Comparison of ENCODE assay signal across 1 cellular context in the genomic region with DNA sequence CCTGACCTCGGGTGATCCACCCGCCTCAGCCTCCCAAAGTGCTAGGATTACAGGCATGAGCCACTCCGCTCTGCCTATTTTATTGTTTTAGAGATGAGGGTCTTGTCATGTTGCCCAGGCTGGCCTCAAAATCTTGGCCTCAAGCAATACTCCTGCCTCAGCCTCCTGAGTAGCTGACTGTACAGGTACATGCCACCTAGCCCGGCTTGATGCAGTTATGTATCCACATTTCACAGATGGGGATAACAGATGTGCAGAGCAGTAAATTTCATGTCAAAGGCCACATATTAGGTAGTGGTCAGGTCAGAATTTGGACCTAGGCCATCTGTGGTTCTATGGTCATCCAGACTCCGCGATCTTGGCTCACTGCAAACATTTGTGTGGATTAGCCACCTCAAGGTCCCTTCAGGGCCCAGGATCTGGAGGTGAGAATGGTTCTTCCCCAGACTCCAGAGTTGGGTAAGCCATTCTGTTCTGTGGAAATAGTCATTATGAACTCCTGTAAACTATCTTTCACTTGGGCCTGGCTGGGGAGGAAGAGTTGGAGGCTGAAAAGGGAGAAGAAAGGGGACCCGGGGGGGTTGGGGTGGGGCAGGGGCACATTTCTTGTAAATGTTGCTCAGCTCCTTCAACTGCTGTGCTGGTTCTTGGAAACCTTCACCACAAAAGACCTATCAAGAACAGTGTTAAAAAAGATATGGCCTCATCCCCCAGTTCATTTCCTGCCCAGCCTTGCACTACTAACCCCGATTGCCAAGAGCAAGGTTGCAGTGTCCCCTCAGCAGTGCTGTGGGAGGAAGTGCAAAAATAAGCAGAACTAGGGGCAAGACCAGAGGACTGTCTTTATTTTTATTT.
TF ChIP-seq lines count a peak whose summit lies in the region.

No MANE protein-coding gene starts in this region.

TF ChIP-seq in K562, 482 proteins besides CTCF, POLR2A, EP300 and RAD21 (continued from another document and continues in another):
- no peak; the same call in 1 of the 2 replicates for TF ChIP-seq AFF4 (CRISPR knock-in tag; IDR thresholded peaks at IDR 0.05)
- no peak for TF ChIP-seq KDM2B (CRISPR knock-in tag; IDR thresholded peaks at IDR 0.05)
- peak; percentile 41; the same call in 1 of the 2 replicates for TF ChIP-seq KAT7 (CRISPR knock-in tag; IDR thresholded peaks at IDR 0.05; ENCODE audit: borderline replicate concordance)
- peak; percentile 68 for TF ChIP-seq MAFK (IDR thresholded peaks at IDR 0.05; ENCODE audit: low read length)
- no peak for TF ChIP-seq HNRNPH1 (optimal IDR thresholded peaks at IDR 0.05; ENCODE audit: low read depth, low read length)
- TF ChIP-seq, protein P1, sequence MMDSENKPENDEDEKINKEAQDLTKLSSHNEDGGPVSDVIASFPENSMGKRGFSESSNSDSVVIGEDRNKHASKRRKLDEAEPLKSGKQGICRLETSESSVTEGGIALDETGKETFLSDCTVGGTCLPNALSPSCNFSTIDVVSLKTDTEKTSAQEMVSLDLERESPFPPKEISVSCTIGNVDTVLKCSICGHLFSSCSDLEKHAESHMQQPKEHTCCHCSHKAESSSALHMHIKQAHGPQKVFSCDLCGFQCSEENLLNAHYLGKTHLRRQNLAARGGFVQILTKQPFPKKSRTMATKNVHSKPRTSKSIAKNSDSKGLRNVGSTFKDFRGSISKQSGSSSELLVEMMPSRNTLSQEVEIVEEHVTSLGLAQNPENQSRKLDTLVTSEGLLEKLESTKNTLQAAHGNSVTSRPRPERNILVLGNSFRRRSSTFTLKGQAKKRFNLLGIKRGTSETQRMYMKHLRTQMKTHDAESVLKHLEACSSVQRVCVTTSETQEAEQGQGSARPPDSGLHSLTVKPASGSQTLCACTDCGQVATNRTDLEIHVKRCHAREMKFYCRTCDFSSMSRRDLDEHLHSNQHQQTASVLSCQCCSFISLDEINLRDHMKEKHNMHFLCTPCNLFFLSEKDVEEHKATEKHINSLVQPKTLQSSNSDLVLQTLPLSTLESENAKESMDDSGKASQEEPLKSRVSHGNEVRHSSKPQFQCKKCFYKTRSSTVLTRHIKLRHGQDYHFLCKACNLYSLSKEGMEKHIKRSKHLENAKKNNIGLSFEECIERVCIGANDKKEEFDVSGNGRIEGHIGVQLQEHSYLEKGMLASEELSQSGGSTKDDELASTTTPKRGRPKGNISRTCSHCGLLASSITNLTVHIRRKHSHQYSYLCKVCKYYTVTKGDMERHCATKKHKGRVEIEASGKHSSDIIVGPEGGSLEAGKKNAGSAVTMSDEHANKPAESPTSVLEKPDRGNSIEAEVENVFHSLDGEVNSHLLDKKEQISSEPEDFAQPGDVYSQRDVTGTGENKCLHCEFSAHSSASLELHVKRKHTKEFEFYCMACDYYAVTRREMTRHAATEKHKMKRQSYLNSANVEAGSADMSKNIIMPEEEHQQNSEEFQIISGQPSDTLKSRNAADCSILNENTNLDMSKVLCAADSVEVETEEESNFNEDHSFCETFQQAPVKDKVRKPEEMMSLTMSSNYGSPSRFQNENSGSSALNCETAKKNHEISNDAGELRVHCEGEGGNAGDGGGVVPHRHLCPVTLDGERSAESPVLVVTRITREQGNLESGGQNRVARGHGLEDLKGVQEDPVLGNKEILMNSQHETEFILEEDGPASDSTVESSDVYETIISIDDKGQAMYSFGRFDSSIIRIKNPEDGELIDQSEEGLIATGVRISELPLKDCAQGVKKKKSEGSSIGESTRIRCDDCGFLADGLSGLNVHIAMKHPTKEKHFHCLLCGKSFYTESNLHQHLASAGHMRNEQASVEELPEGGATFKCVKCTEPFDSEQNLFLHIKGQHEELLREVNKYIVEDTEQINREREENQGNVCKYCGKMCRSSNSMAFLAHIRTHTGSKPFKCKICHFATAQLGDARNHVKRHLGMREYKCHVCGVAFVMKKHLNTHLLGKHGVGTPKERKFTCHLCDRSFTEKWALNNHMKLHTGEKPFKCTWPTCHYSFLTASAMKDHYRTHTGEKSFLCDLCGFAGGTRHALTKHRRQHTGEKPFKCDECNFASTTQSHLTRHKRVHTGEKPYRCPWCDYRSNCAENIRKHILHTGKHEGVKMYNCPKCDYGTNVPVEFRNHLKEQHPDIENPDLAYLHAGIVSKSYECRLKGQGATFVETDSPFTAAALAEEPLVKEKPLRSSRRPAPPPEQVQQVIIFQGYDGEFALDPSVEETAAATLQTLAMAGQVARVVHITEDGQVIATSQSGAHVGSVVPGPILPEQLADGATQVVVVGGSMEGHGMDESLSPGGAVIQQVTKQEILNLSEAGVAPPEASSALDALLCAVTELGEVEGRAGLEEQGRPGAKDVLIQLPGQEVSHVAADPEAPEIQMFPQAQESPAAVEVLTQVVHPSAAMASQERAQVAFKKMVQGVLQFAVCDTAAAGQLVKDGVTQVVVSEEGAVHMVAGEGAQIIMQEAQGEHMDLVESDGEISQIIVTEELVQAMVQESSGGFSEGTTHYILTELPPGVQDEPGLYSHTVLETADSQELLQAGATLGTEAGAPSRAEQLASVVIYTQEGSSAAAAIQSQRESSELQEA (IDR thresholded peaks at IDR 0.05; ENCODE audit: low read depth) = no peak
- TF ChIP-seq ZNF551 (CRISPR knock-in tag; IDR thresholded peaks at IDR 0.05) = no peak
- no peak for TF ChIP-seq FOXK1 (CRISPR knock-in tag; IDR thresholded peaks at IDR 0.05; ENCODE audit: borderline replicate concordance)
- TF ChIP-seq, protein P2, sequence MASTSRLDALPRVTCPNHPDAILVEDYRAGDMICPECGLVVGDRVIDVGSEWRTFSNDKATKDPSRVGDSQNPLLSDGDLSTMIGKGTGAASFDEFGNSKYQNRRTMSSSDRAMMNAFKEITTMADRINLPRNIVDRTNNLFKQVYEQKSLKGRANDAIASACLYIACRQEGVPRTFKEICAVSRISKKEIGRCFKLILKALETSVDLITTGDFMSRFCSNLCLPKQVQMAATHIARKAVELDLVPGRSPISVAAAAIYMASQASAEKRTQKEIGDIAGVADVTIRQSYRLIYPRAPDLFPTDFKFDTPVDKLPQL (IDR thresholded peaks at IDR 0.05; ENCODE audit: extremely low read depth, insufficient read length) = no peak
- no peak for TF ChIP-seq TFAM (CRISPR knock-in tag; conservative IDR thresholded peaks at IDR 0.05)
- peak; percentile 89 for TF ChIP-seq TEAD4 (IDR thresholded peaks at IDR 0.05; ENCODE audit: low read length)
- TF ChIP-seq TEAD4 (CRISPR knock-in tag; IDR thresholded peaks at IDR 0.05; ENCODE audit: borderline replicate concordance) = no peak
- TF ChIP-seq MAFG (tag; conservative IDR thresholded peaks at IDR 0.05) = no peak
- TF ChIP-seq, protein P3, sequence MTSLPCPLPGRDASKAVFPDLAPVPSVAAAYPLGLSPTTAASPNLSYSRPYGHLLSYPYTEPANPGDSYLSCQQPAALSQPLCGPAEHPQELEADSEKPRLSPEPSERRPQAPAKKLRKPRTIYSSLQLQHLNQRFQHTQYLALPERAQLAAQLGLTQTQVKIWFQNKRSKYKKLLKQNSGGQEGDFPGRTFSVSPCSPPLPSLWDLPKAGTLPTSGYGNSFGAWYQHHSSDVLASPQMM (CRISPR knock-in tag; IDR thresholded peaks at IDR 0.05) = no peak
- peak; percentile 28; the same call in 1 of the 2 replicates for TF ChIP-seq NR2C1 (IDR thresholded peaks at IDR 0.05)
- peak; percentile 71 for TF ChIP-seq NR2C1 (tag; IDR thresholded peaks at IDR 0.05)
- TF ChIP-seq, protein P4, sequence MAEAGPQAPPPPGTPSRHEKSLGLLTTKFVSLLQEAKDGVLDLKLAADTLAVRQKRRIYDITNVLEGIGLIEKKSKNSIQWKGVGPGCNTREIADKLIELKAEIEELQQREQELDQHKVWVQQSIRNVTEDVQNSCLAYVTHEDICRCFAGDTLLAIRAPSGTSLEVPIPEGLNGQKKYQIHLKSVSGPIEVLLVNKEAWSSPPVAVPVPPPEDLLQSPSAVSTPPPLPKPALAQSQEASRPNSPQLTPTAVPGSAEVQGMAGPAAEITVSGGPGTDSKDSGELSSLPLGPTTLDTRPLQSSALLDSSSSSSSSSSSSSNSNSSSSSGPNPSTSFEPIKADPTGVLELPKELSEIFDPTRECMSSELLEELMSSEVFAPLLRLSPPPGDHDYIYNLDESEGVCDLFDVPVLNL (CRISPR knock-in tag; IDR thresholded peaks at IDR 0.05; ENCODE audit: low read depth) = no peak
- peak; percentile 92 for TF ChIP-seq CBFA2T3 (IDR thresholded peaks at IDR 0.05)
- TF ChIP-seq NFXL1 (CRISPR knock-in tag; IDR thresholded peaks at IDR 0.05) = peak; percentile 72; the same call in 1 of the 2 replicates
- peak; percentile 39; the same call in 1 of the 2 replicates for TF ChIP-seq MAFF (IDR thresholded peaks at IDR 0.05; ENCODE audit: low read length)
- TF ChIP-seq CCAR2 (IDR thresholded peaks at IDR 0.05; ENCODE audit: low read depth, low read length) = no peak
- TF ChIP-seq, protein P5, sequence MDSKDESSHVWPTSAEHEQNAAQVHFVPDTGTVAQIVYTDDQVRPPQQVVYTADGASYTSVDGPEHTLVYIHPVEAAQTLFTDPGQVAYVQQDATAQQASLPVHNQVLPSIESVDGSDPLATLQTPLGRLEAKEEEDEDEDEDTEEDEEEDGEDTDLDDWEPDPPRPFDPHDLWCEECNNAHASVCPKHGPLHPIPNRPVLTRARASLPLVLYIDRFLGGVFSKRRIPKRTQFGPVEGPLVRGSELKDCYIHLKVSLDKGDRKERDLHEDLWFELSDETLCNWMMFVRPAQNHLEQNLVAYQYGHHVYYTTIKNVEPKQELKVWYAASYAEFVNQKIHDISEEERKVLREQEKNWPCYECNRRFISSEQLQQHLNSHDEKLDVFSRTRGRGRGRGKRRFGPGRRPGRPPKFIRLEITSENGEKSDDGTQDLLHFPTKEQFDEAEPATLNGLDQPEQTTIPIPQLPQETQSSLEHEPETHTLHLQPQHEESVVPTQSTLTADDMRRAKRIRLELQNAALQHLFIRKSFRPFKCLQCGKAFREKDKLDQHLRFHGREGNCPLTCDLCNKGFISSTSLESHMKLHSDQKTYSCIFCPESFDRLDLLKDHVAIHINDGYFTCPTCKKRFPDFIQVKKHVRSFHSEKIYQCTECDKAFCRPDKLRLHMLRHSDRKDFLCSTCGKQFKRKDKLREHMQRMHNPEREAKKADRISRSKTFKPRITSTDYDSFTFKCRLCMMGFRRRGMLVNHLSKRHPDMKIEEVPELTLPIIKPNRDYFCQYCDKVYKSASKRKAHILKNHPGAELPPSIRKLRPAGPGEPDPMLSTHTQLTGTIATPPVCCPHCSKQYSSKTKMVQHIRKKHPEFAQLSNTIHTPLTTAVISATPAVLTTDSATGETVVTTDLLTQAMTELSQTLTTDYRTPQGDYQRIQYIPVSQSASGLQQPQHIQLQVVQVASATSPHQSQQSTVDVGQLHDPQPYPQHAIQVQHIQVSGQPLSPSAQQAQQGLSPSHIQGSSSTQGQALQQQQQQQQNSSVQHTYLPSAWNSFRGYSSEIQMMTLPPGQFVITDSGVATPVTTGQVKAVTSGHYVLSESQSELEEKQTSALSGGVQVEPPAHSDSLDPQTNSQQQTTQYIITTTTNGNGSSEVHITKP (IDR thresholded peaks at IDR 0.05; ENCODE audit: partially characterized antibody) = peak; percentile 50
- no peak for TF ChIP-seq PTBP1 (IDR thresholded peaks at IDR 0.05; ENCODE audit: low read depth, low read length)
- TF ChIP-seq NR3C1 (CRISPR knock-in tag; IDR thresholded peaks at IDR 0.05) = no peak
- peak; percentile 41; the same call in 1 of the 2 replicates for TF ChIP-seq POLR2G (IDR thresholded peaks at IDR 0.05; ENCODE audit: low read depth, low read length)
- no peak for TF ChIP-seq ZNF263 (CRISPR knock-in tag; IDR thresholded peaks at IDR 0.05; ENCODE audit: borderline replicate concordance)
- TF ChIP-seq, protein P6, sequence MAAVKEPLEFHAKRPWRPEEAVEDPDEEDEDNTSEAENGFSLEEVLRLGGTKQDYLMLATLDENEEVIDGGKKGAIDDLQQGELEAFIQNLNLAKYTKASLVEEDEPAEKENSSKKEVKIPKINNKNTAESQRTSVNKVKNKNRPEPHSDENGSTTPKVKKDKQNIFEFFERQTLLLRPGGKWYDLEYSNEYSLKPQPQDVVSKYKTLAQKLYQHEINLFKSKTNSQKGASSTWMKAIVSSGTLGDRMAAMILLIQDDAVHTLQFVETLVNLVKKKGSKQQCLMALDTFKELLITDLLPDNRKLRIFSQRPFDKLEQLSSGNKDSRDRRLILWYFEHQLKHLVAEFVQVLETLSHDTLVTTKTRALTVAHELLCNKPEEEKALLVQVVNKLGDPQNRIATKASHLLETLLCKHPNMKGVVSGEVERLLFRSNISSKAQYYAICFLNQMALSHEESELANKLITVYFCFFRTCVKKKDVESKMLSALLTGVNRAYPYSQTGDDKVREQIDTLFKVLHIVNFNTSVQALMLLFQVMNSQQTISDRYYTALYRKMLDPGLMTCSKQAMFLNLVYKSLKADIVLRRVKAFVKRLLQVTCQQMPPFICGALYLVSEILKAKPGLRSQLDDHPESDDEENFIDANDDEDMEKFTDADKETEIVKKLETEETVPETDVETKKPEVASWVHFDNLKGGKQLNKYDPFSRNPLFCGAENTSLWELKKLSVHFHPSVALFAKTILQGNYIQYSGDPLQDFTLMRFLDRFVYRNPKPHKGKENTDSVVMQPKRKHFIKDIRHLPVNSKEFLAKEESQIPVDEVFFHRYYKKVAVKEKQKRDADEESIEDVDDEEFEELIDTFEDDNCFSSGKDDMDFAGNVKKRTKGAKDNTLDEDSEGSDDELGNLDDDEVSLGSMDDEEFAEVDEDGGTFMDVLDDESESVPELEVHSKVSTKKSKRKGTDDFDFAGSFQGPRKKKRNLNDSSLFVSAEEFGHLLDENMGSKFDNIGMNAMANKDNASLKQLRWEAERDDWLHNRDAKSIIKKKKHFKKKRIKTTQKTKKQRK (IDR thresholded peaks at IDR 0.05; ENCODE audit: borderline replicate concordance, low read depth, low read length) = no peak
- TF ChIP-seq TARDBP (IDR thresholded peaks at IDR 0.05) = no peak
- no peak for TF ChIP-seq NUFIP1 (IDR thresholded peaks at IDR 0.05; ENCODE audit: partially characterized antibody)
- TF ChIP-seq ZNF75A (CRISPR knock-in tag; IDR thresholded peaks at IDR 0.05) = 0 out of 2 replicates have a peak, but pooled peaks have one; percentile 5
- no peak for TF ChIP-seq ZNF77 (CRISPR knock-in tag; IDR thresholded peaks at IDR 0.05)
- no peak; the same call in 1 of the 2 replicates for TF ChIP-seq SMC3 (conservative IDR thresholded peaks at IDR 0.05; ENCODE audit: insufficient read depth, low read depth, low read length)
- TF ChIP-seq HNRNPUL1 (IDR thresholded peaks at IDR 0.05; ENCODE audit: low read length) = no peak
